ENCODE assay signal across 25 cellular contexts in genomic region chr14:73700325-73700724, GRCh38. TPM values are rescaled to one million over a fixed set of nuclear protein-coding genes. Genes with fewer than 3 reads are reported as not detected.
DNase-seq lines count a peak whose midpoint lies in the region; ATAC-seq, FAIRE-seq and TF ChIP-seq lines count a peak whose summit lies in the region.
"Had no signal": no experiment of that assay in that cellular context is flagged by ENCODE, and none has a peak within 500 bp of the region (broad histone marks: within the 10 kb centered on the region; RNA-seq: fewer than 3 reads in every experiment).

No MANE protein-coding gene starts in this region.

- H3K27ac ChIP-seq in prostate gland, result no peak overlapping the region
- H3K27ac ChIP-seq: ovary, stomach, upper lobe of left lung had no signal

- DNase-seq in activated CD4-positive, alpha-beta T cell treated with anti-CD3 and anti-CD28 coated beads for 36 hours, result no peak
- DNase-seq in activated CD4-positive, alpha-beta T cell treated with anti-CD3 and anti-CD28 coated beads, Interleukin-2, amount 10 ng/mL, durations not matched to agents 7 days and 5 days, result no peak
- DNase-seq in prostate gland (ENCODE audit: low spot score), result no peak
- DNase-seq: activated CD4-positive, alpha-beta T cell treated with anti-CD3 and anti-CD28 coated beads for 48 hours; C1 segment of cervical spinal cord; endodermal cell; islet precursor cell; KG1; mesendoderm; natural killer cell; NCI-H1930; NCI-H446; ovary; stomach; upper lobe of left lung had no signal

- H3K4me1 ChIP-seq in prostate gland (replicated peaks), result no peaks in the 10 kb centered on the region
- H3K4me1 ChIP-seq: upper lobe of left lung had no signal

- POLR2A ChIA-PET in activated CD4-positive, alpha-beta T cell treated with anti-CD3 and anti-CD28 coated beads for 36 hours (lab: Charles Lee), result no interaction called here
- POLR2A ChIA-PET in activated CD4-positive, alpha-beta T cell treated with anti-CD3 and anti-CD28 coated beads, Interleukin-2, amount 10 ng/mL, durations not matched to agents 7 days and 5 days (lab: Charles Lee), result interaction anchor here (0.7 kb wide), 1 partner anchor 641 kb away, joined by 4 read pairs; no protein-coding TSS in a partner anchor

- H3K27me3 ChIP-seq in prostate gland (replicated peaks; ENCODE audit: insufficient read depth), result no peaks in the 10 kb centered on the region
- H3K27me3 ChIP-seq: ovary, stomach, upper lobe of left lung had no signal

- H3K27me3 Mint-ChIP-seq in activated CD4-positive, alpha-beta T cell treated with anti-CD3 and anti-CD28 coated beads for 36 hours, result no peaks in the 10 kb centered on the region
- no peaks in the 10 kb centered on the region for H3K27me3 Mint-ChIP-seq in activated CD4-positive, alpha-beta T cell treated with anti-CD3 and anti-CD28 coated beads, Interleukin-2, amount 10 ng/mL, durations not matched to agents 7 days and 5 days
- no peaks in the 10 kb centered on the region for H3K27me3 Mint-ChIP-seq in stimulated activated naive CD8-positive, alpha-beta T cell treated with anti-CD3 and anti-CD28 coated beads, Interleukin-15, Interleukin-2, amounts not matched to agents 100 ng/mL and 50 ng/mL, for 24 hours
- H3K27me3 Mint-ChIP-seq: activated naive CD8-positive, alpha-beta T cell; brain had no signal

- no peak for TF ChIP-seq POLR2A in prostate gland (IDR thresholded peaks at IDR 0.05)

- H3K9me3 ChIP-seq in prostate gland, result no peaks in the 10 kb centered on the region
- H3K9me3 ChIP-seq: ovary, stomach, upper lobe of left lung had no signal

- H3K4me3 ChIP-seq in prostate gland, result no peak overlapping the region
- H3K4me3 ChIP-seq: ovary, stomach, upper lobe of left lung had no signal

- 32% methylated on average over 1 of the region's 1 CpG for WGBS in prostate gland

- H3K36me3 ChIP-seq in prostate gland, result no peaks in the 10 kb centered on the region
- H3K36me3 ChIP-seq: ovary had no signal

- ATAC-seq in activated CD4-positive, alpha-beta T cell treated with anti-CD3 and anti-CD28 coated beads for 36 hours, result peak; percentile 58
- ATAC-seq in HG03196 (IDR thresholded peaks at IDR 0.05; ENCODE audit: unreplicated experiment) (peak; percentile 39), GM21390 (IDR thresholded peaks at IDR 0.05; ENCODE audit: unreplicated experiment) (no peak), GM21367 (IDR thresholded peaks at IDR 0.05; ENCODE audit: unreplicated experiment) (no peak)
- ATAC-seq: natural killer cell, sciatic nerve had no signal

- intact Hi-C loops in activated CD4-positive, alpha-beta T cell treated with anti-CD3 and anti-CD28 coated beads for 36 hours (cut with DNase I, micrococcal nuclease), result no loop called here
- intact Hi-C loops in prostate gland (cut with DNase I), result no loop called here

- no peaks in the 10 kb centered on the region for H3K9me3 Mint-ChIP-seq in activated CD4-positive, alpha-beta T cell treated with anti-CD3 and anti-CD28 coated beads for 36 hours (ENCODE audit: low read depth)
- peaks cover 2% of the 10 kb centered on the region for H3K9me3 Mint-ChIP-seq in activated CD4-positive, alpha-beta T cell treated with anti-CD3 and anti-CD28 coated beads, Interleukin-2, amount 10 ng/mL, durations not matched to agents 7 days and 5 days
- no peaks in the 10 kb centered on the region for H3K9me3 Mint-ChIP-seq in stimulated activated naive CD8-positive, alpha-beta T cell treated with anti-CD3 and anti-CD28 coated beads, Interleukin-15, Interleukin-2, amounts not matched to agents 100 ng/mL and 50 ng/mL, for 24 hours
- H3K9me3 Mint-ChIP-seq: natural killer cell had no signal

- CTCF ChIA-PET in activated CD4-positive, alpha-beta T cell treated with anti-CD3 and anti-CD28 coated beads for 36 hours (lab: Charles Lee), result no interaction called here
- CTCF ChIA-PET in activated CD4-positive, alpha-beta T cell treated with anti-CD3 and anti-CD28 coated beads, Interleukin-2, amount 10 ng/mL, durations not matched to agents 7 days and 5 days (lab: Charles Lee), result no interaction called here

- peak; percentile 80 for FAIRE-seq in islet of Langerhans (lab: Jason Lieb, UNC)
- FAIRE-seq: A204.1, colon had no signal

- peaks cover 50% of the 10 kb centered on the region for H3K4me1 Mint-ChIP-seq in activated CD4-positive, alpha-beta T cell treated with anti-CD3 and anti-CD28 coated beads for 36 hours
- peaks cover 25% of the 10 kb centered on the region for H3K4me1 Mint-ChIP-seq in activated CD4-positive, alpha-beta T cell treated with anti-CD3 and anti-CD28 coated beads, Interleukin-2, amount 10 ng/mL, durations not matched to agents 7 days and 5 days
- H3K4me1 Mint-ChIP-seq in stimulated activated naive CD8-positive, alpha-beta T cell treated with anti-CD3 and anti-CD28 coated beads, Interleukin-15, Interleukin-2, amounts not matched to agents 100 ng/mL and 50 ng/mL, for 24 hours (ENCODE audit: low read depth), result peaks cover 55% of the 10 kb centered on the region
- H3K4me1 Mint-ChIP-seq: brain, natural killer cell had no signal

- H3K4me3 Mint-ChIP-seq in activated CD4-positive, alpha-beta T cell treated with anti-CD3 and anti-CD28 coated beads for 36 hours, result no peak overlapping the region
- H3K4me3 Mint-ChIP-seq in activated CD4-positive, alpha-beta T cell treated with anti-CD3 and anti-CD28 coated beads, Interleukin-2, amount 10 ng/mL, durations not matched to agents 7 days and 5 days, result no peak overlapping the region
- no peak overlapping the region for H3K4me3 Mint-ChIP-seq in stimulated activated naive CD8-positive, alpha-beta T cell treated with anti-CD3 and anti-CD28 coated beads, Interleukin-15, Interleukin-2, amounts not matched to agents 100 ng/mL and 50 ng/mL, for 24 hours
- H3K4me3 Mint-ChIP-seq: activated naive CD8-positive, alpha-beta T cell; brain; endodermal cell; natural killer cell had no signal

- H3K27ac Mint-ChIP-seq in activated CD4-positive, alpha-beta T cell treated with anti-CD3 and anti-CD28 coated beads for 36 hours, result peak overlapping the region; percentile 40
- no peak overlapping the region for H3K27ac Mint-ChIP-seq in activated CD4-positive, alpha-beta T cell treated with anti-CD3 and anti-CD28 coated beads, Interleukin-2, amount 10 ng/mL, durations not matched to agents 7 days and 5 days
- H3K27ac Mint-ChIP-seq in stimulated activated naive CD8-positive, alpha-beta T cell treated with anti-CD3 and anti-CD28 coated beads, Interleukin-15, Interleukin-2, amounts not matched to agents 100 ng/mL and 50 ng/mL, for 24 hours, result peak overlapping the region; percentile 37
- H3K27ac Mint-ChIP-seq: activated naive CD8-positive, alpha-beta T cell; brain; endodermal cell; natural killer cell had no signal

- TF ChIP-seq CTCF in prostate gland (IDR thresholded peaks at IDR 0.05), result no peak

- no peaks in the 10 kb centered on the region for H3K36me3 Mint-ChIP-seq in activated CD4-positive, alpha-beta T cell treated with anti-CD3 and anti-CD28 coated beads for 36 hours (ENCODE audit: low read depth)
- H3K36me3 Mint-ChIP-seq in activated CD4-positive, alpha-beta T cell treated with anti-CD3 and anti-CD28 coated beads, Interleukin-2, amount 10 ng/mL, durations not matched to agents 7 days and 5 days (ENCODE audit: low read depth), result peaks cover 2% of the 10 kb centered on the region
- peaks cover 7% of the 10 kb centered on the region for H3K36me3 Mint-ChIP-seq in stimulated activated naive CD8-positive, alpha-beta T cell treated with anti-CD3 and anti-CD28 coated beads, Interleukin-15, Interleukin-2, amounts not matched to agents 100 ng/mL and 50 ng/mL, for 24 hours (ENCODE audit: low read depth)
- H3K36me3 Mint-ChIP-seq: natural killer cell had no signal

RNA-seq across cellular contexts. Expression of gene PNMA1, which starts 13.9 kb away (rescaled TPM):
- total RNA-seq in activated CD4-positive, alpha-beta T cell treated with anti-CD3 and anti-CD28 coated beads for 36 hours, result 10 to 100 TPM; 23.2 to 28.8 TPM
- total RNA-seq in activated CD4-positive, alpha-beta T cell treated with anti-CD3 and anti-CD28 coated beads, Interleukin-2, amount 10 ng/mL, durations not matched to agents 7 days and 5 days, result 10 to 100 TPM; 23.3 to 25.9 TPM
- 10 to 100 TPM; 18.6 to 62.7 TPM for total RNA-seq in prostate gland

RNA-seq across cellular contexts. Expression of gene DNAL1, which starts 55.5 kb away (rescaled TPM):
- 1 to 10 TPM; 3.7 to 6.8 TPM for total RNA-seq in activated CD4-positive, alpha-beta T cell treated with anti-CD3 and anti-CD28 coated beads for 36 hours
- total RNA-seq in activated CD4-positive, alpha-beta T cell treated with anti-CD3 and anti-CD28 coated beads, Interleukin-2, amount 10 ng/mL, durations not matched to agents 7 days and 5 days, result 1 to 10 TPM; 5.0 to 7.7 TPM
- 1 to 10 TPM; 8.5 to 10.0 TPM for total RNA-seq in prostate gland

Comparison
In these comparisons a context has a peak if more than half of its experiments do, and no peak if none do; other contexts are left out.
1. ATAC-seq: peak in activated CD4-positive, alpha-beta T cell treated with anti-CD3 and anti-CD28 coated beads for 36 hours (single experiment) and HG03196 (single experiment); none in GM21390 (single experiment) and GM21367 (single experiment).